ENCODE assay signal across 1 cellular context in genomic region chr22:33028191-33028700, GRCh38.
TF ChIP-seq lines count a peak whose summit lies in the region.

No MANE protein-coding gene starts in this region.

TF ChIP-seq in HepG2, 621 proteins besides CTCF, POLR2A, EP300 and RAD21:
- TF ChIP-seq ZNF563 (CRISPR knock-in tag; IDR thresholded peaks at IDR 0.05) (no peak), RBM22 (optimal IDR thresholded peaks at IDR 0.05; ENCODE audit: low read length) (no peak), CENPBD1 (CRISPR knock-in tag; IDR thresholded peaks at IDR 0.05; ENCODE audit: borderline replicate concordance, low read depth) (no peak), KIAA2018 (CRISPR knock-in tag; IDR thresholded peaks at IDR 0.05; ENCODE audit: borderline replicate concordance) (no peak), RXRB (CRISPR knock-in tag; IDR thresholded peaks at IDR 0.05; ENCODE audit: borderline replicate concordance) (no peak), JARID2 (CRISPR knock-in tag; IDR thresholded peaks at IDR 0.05; ENCODE audit: insufficient replicate concordance) (no peak), NR2F1 (CRISPR knock-in tag; IDR thresholded peaks at IDR 0.05) (no peak), IRX3 (CRISPR knock-in tag; IDR thresholded peaks at IDR 0.05; ENCODE audit: borderline replicate concordance, low read depth) (no peak), JDP2 (CRISPR knock-in tag; IDR thresholded peaks at IDR 0.05; ENCODE audit: borderline replicate concordance) (no peak), SIX1 (CRISPR knock-in tag; IDR thresholded peaks at IDR 0.05; ENCODE audit: borderline replicate concordance) (no peak), ZNF75D (CRISPR knock-in tag; IDR thresholded peaks at IDR 0.05; ENCODE audit: borderline replicate concordance) (no peak)
